Comparison of ENCODE assay signal across 1 cellular context in the genomic region with DNA sequence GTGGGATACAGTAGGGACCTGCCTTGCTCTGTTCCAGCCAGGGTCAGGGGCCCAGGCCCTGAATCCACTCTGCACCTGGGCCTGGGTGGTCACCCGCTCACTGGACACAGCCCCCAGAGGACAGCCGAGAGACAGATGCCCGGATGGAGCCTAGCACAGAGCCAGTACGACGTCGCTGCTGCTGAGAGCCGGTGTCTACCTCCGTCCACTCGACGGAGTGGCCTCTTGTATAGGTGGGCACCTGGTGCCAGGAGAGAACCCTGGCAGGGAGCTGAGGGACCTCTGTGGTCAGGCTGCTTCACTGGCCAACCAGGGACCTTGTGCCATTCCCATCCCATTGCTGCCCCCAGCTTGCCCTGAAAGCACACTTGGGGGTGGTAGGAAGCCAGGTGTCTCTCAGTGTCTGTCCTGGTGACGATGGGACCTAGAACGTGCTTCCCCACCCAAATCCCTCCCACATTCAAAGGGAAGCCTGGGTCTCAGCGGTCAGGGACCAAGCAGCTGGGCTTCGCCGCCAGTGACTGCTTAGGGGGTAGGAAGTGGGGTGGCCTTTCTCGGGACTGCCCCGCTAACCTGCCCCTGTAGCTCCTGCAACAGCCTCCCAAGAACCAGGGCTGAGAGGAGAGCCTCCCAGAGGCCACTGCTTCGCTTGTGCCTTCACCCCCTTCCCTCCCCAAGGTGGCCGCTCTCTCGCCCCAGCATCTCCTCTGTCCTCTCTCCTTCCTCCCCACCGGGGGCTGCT.
TF ChIP-seq lines count a peak whose summit lies in the region.

No MANE protein-coding gene starts in this region.

TF ChIP-seq in endothelial cell of umbilical vein, 7 proteins besides CTCF, POLR2A, EP300 and RAD21:
- TF ChIP-seq JUN (IDR thresholded peaks at IDR 0.05; ENCODE audit: borderline replicate concordance, insufficient read depth, insufficient read length, low read depth) (no peak), GATA2 (IDR thresholded peaks at IDR 0.05; ENCODE audit: insufficient read depth, insufficient read length, low read depth, low read length) (no peak), MYC (IDR thresholded peaks at IDR 0.05; ENCODE audit: low read depth, low read length) (no peak), POLR2AphosphoS5 (IDR thresholded peaks at IDR 0.05; ENCODE audit: insufficient read depth, low read depth, low read length) (no peak), FOS (IDR thresholded peaks at IDR 0.05; ENCODE audit: borderline replicate concordance, insufficient read depth, low read length) (no peak), EZH2 (IDR thresholded peaks at IDR 0.05; ENCODE audit: borderline replicate concordance, low read depth, low read length, severe bottlenecking) (no peak)
- TF ChIP-seq, protein P1, sequence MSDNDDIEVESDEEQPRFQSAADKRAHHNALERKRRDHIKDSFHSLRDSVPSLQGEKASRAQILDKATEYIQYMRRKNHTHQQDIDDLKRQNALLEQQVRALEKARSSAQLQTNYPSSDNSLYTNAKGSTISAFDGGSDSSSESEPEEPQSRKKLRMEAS (IDR thresholded peaks at IDR 0.05; ENCODE audit: insufficient read depth, insufficient read length), result no peak
